18 cellular contexts compared by ENCODE assay signal in the genomic region with DNA sequence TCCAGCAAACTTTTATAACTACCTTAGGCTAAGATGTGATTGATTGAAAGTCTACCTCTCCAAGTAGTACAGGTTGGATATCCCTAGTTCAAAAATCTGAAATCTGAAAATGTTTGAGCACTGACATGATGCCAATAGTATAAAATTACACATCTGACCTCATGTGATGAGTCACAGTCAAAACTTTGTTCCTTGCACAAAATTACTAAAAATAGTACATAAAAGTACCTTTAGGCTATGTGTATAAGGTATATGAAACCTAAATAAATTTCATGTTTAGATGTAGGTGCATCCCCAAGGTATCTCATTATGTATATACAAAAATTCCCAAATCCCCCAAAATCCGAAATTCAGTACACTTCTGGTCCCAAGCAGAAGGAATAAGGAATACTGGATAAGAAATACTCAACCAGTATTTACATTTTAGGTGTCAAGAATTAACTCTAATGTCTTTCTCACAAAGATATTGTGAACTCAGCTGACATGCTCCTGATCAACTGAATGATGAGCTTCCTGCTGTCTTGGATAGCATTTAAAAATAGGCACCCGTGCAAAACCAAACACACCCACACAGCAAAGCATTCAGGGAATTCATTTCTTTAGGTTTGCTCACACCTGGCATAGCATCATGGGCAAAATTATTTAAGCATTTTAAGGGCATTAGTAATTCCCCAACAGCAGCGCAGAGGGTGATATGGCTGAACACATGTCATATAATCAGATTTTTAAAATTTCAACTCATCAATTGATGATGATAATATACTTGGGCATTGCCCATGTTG.
"Had no signal": no experiment of that assay in that cellular context is flagged by ENCODE, and none has a peak within 500 bp of the region (broad histone marks: within the 10 kb centered on the region; RNA-seq: fewer than 3 reads in every experiment).

No MANE protein-coding gene starts in this region.

- H3K27me3 ChIP-seq: colonic mucosa, hepatocyte, testis had no signal

- DNase-seq: activated CD4-positive, alpha-beta T cell treated with anti-CD3 and anti-CD28 coated beads, Interleukin-2, amount 50 U/mL, for 4 hours; activated gamma-delta T cell; activated naive CD8-positive, alpha-beta T cell treated with anti-CD3 and anti-CD28 coated beads for 36 hours; activated T-cell treated with anti-CD3 and anti-CD28 coated beads, Interleukin-2, amount 50 U/mL, for 48 hours; aorta; colonic mucosa; effector CD4-positive, alpha-beta T cell; kidney; left ventricle myocardium superior; mesendoderm; psoas muscle; stimulated activated CD4-positive, alpha-beta T cell treated with anti-CD3 and anti-CD28 coated beads, Interleukin-4, amount 100 ng/mL, for 24 hours; stimulated activated naive CD8-positive, alpha-beta T cell treated with anti-CD3 and anti-CD28 coated beads, Interleukin-15, amount 100 ng/mL, for 72 hours; testis had no signal

- H3K9me3 ChIP-seq: colonic mucosa, psoas muscle, testis had no signal

- H3K36me3 ChIP-seq: colonic mucosa had no signal

- H3K79me2 ChIP-seq: hepatocyte had no signal

- H3K4me2 ChIP-seq: hepatocyte had no signal

- FAIRE-seq: endothelial cell of umbilical vein, kidney had no signal

- H3K4me3 ChIP-seq: colonic mucosa, hepatocyte, psoas muscle, testis had no signal

- H3K27ac ChIP-seq: colonic mucosa, hepatocyte, psoas muscle, testis had no signal

- ATAC-seq: activated CD4-positive, CD25-positive, alpha-beta regulatory T cell treated with anti-CD3 and anti-CD28 coated beads, Interleukin-2, amount 50 U/mL, for 24 hours; left ventricle myocardium superior; psoas muscle; sciatic nerve; stimulated activated naive CD8-positive, alpha-beta T cell treated with anti-CD3 and anti-CD28 coated beads, Interleukin-15, amount 100 ng/mL, for 72 hours had no signal

- H2AFZ ChIP-seq: hepatocyte had no signal

- H3K4me1 ChIP-seq: colonic mucosa, psoas muscle, testis had no signal
